In the genomic region with DNA sequence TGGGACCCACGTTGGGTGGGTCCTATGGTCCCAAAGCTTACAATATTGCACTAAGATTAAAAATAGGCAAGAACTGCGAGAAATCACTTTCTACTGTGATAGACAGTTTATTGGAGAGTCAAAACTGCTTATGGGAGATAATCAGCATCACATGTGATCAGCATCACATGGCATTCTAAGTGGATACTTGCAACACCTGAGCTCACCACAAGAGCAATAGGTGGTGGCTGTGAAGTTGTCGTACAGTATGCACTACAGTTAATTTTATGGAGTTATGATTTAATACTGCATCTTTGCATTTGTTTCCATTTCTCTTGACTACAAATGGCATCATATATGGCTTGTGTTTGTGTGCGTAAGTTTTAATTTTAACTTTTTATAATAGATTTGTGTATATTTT, we compare ENCODE assay signal across 19 cellular contexts. TPM values are rescaled to one million over a fixed set of nuclear protein-coding genes. Genes with fewer than 3 reads are reported as not detected.
DNase-seq lines count a peak whose midpoint lies in the region; ATAC-seq and TF ChIP-seq lines count a peak whose summit lies in the region.
"Had no signal": no experiment of that assay in that cellular context is flagged by ENCODE, and none has a peak within 500 bp of the region (broad histone marks: within the 10 kb centered on the region; RNA-seq: fewer than 3 reads in every experiment).

No MANE protein-coding gene starts in this region.

- H3K4me2 ChIP-seq in mesendoderm (ENCODE audit: low read length) = no peak overlapping the region

- H3K56ac ChIP-seq in mesendoderm (ENCODE audit: low read length) = no peak overlapping the region

- POLR2A ChIA-PET in activated CD4-positive, alpha-beta T cell treated with anti-CD3 and anti-CD28 coated beads for 36 hours (lab: Charles Lee) = interaction anchor here (0.6 to 0.7 kb wide), 2 partner anchors 12 to 88 kb away, joined by 3 read pairs; a partner anchor contains a TSS

- no peak overlapping the region for H3K18ac ChIP-seq in mesendoderm (ENCODE audit: low read length)

- H3K4me3 ChIP-seq in mesendoderm (ENCODE audit: low read length) (no peak overlapping the region), HAP-1 (no peak overlapping the region)
- H3K4me3 ChIP-seq: mucosa of descending colon had no signal

- peak; percentile 62 for ATAC-seq in activated CD4-positive, alpha-beta T cell treated with anti-CD3 and anti-CD28 coated beads for 36 hours
- ATAC-seq in HG03354 (IDR thresholded peaks at IDR 0.05; ENCODE audit: poor library complexity, severe bottlenecking, unreplicated experiment) (peak; percentile 46), Right ventricle myocardium superior (ENCODE audit: poor library complexity) (no peak), HG03097 (IDR thresholded peaks at IDR 0.05; ENCODE audit: low FRiP score, unreplicated experiment) (no peak)
- ATAC-seq: left lobe of liver, mucosa of descending colon had no signal

- H3K27me3 ChIP-seq in mesendoderm (ENCODE audit: insufficient read depth, low read length, poor library complexity) = no peaks in the 10 kb centered on the region
- H3K27me3 ChIP-seq in HAP-1 (ENCODE audit: low read depth) = no peaks in the 10 kb centered on the region

- no peak overlapping the region for H3K4ac ChIP-seq in mesendoderm (ENCODE audit: low read depth, low read length)

- no peaks in the 10 kb centered on the region for H3K27me3 Mint-ChIP-seq in activated CD4-positive, alpha-beta T cell treated with anti-CD3 and anti-CD28 coated beads for 36 hours

- no peak overlapping the region for H4K5ac ChIP-seq in mesendoderm (ENCODE audit: low read length)

- CTCF ChIA-PET in activated CD4-positive, alpha-beta T cell treated with anti-CD3 and anti-CD28 coated beads for 36 hours (lab: Charles Lee) = interaction anchor here (0.5 to 3.0 kb wide), 17 partner anchors 10 to 749 kb away, joined by 3 to 10 read pairs (median 4); no protein-coding TSS in a partner anchor

- no peaks in the 10 kb centered on the region for H3K9me3 ChIP-seq in HAP-1
- H3K9me3 ChIP-seq: mucosa of descending colon had no signal

- no peak overlapping the region for H3K4me3 Mint-ChIP-seq in activated CD4-positive, alpha-beta T cell treated with anti-CD3 and anti-CD28 coated beads for 36 hours
- H3K4me3 Mint-ChIP-seq: CD14-positive monocyte had no signal

- H2BK5ac ChIP-seq in mesendoderm (ENCODE audit: low read length) = no peak overlapping the region

- H3K36me3 Mint-ChIP-seq in activated CD4-positive, alpha-beta T cell treated with anti-CD3 and anti-CD28 coated beads for 36 hours (ENCODE audit: low read depth) = peaks cover 34% of the 10 kb centered on the region

- no peak overlapping the region for H2BK15ac ChIP-seq in mesendoderm (replicated peaks; ENCODE audit: low read depth)

- H3K79me1 ChIP-seq in mesendoderm (ENCODE audit: low read length) = peaks cover 9% of the 10 kb centered on the region

- no peaks in the 10 kb centered on the region for H3K79me2 ChIP-seq in mesendoderm (ENCODE audit: control insufficient read depth, insufficient read depth, low read length)

- H3K9me3 Mint-ChIP-seq in activated CD4-positive, alpha-beta T cell treated with anti-CD3 and anti-CD28 coated beads for 36 hours (ENCODE audit: low read depth) = no peaks in the 10 kb centered on the region
- H3K9me3 Mint-ChIP-seq: CD14-positive monocyte had no signal

- no CpG with 5 or more reads among the region's 4 CpGs for WGBS in mesendoderm (ENCODE audit: extremely low coverage, insufficient coverage, low lambda C conversion rate)

- intact Hi-C loops in activated CD4-positive, alpha-beta T cell treated with anti-CD3 and anti-CD28 coated beads for 36 hours (cut with DNase I, micrococcal nuclease) = no loop called here
- intact Hi-C loops in Right ventricle myocardium superior (cut with DNase I) = no loop called here

- peaks cover 2% of the 10 kb centered on the region for H3K36me3 ChIP-seq in mesendoderm (ENCODE audit: control insufficient read depth, insufficient read depth, low read length)
- peaks cover 43% of the 10 kb centered on the region for H3K36me3 ChIP-seq in HAP-1 (replicated peaks)

- no peak overlapping the region for H3K27ac Mint-ChIP-seq in activated CD4-positive, alpha-beta T cell treated with anti-CD3 and anti-CD28 coated beads for 36 hours
- H3K27ac Mint-ChIP-seq: CD14-positive monocyte had no signal

- no peak overlapping the region for H2AK5ac ChIP-seq in mesendoderm (ENCODE audit: low read length)

- H3K23ac ChIP-seq in mesendoderm (ENCODE audit: low read length) = no peak overlapping the region

- in situ Hi-C loops in HAP-1 (cut with MboI; ENCODE audit: low sequenced_read_pairs) = no loop called here

- H3K27ac ChIP-seq in VCaP (peak overlapping the region; percentile 47; the same call in 1 of the 2 replicates), mesendoderm (ENCODE audit: low read depth, low read length) (no peak overlapping the region)

- no peak overlapping the region for H3K9ac ChIP-seq in mesendoderm (ENCODE audit: low read length)

- no peak for DNase-seq in activated CD4-positive, alpha-beta T cell treated with anti-CD3 and anti-CD28 coated beads for 36 hours
- no peak for DNase-seq in activated CD4-positive, alpha-beta T cell treated with anti-CD3 and anti-CD28 coated beads, Interleukin-2, amount 50 U/mL, for 48 hours
- DNase-seq in mesendoderm (peak; percentile 13), Right ventricle myocardium superior (no peak), HAP-1 (ENCODE audit: low spot score in 2 of 2) (no peak)
- DNase-seq: activated naive CD4-positive, alpha-beta T cell treated with Interleukin-2 at 50 U/mL for 16 hours; activated T-cell treated with anti-CD3 and anti-CD28 coated beads, Interleukin-2, amount 50 U/mL, for 1 hour; central memory CD4-positive, alpha-beta T cell; DMS79; glutamatergic neuron; mucosa of descending colon; NCI-H187; NCI-H446; SW 1271 had no signal

- H2BK120ac ChIP-seq in mesendoderm (ENCODE audit: low read depth, low read length) = no peak overlapping the region

- no peak overlapping the region for H4K8ac ChIP-seq in mesendoderm (ENCODE audit: low read depth, low read length)

- peaks cover 9% of the 10 kb centered on the region for H3K4me1 Mint-ChIP-seq in activated CD4-positive, alpha-beta T cell treated with anti-CD3 and anti-CD28 coated beads for 36 hours

- no peak; the same call in 1 of the 2 replicates for TF ChIP-seq CTCF in VCaP (conservative IDR thresholded peaks at IDR 0.05)

- H3K4me1 ChIP-seq in mesendoderm (ENCODE audit: control insufficient read depth, low read depth, low read length) (no peaks in the 10 kb centered on the region), HAP-1 (peaks cover 11% of the 10 kb centered on the region)

RNA-seq across cellular contexts. Expression of a gene that starts 11.6 kb away (rescaled TPM):
- total RNA-seq in activated CD4-positive, alpha-beta T cell treated with anti-CD3 and anti-CD28 coated beads for 36 hours = 10 to 100 TPM; 15.7 to 20.5 TPM
- polyA plus RNA-seq in mesendoderm (2013, experiment 1 of 2) = 45.3 TPM
- 46.6 TPM for polyA plus RNA-seq in mesendoderm (2013, experiment 2 of 2)
- total RNA-seq in Right ventricle myocardium superior = 6.7 TPM

Comparison
In these comparisons a context has a peak if more than half of its experiments do, and no peak if none do; other contexts are left out.
1. ATAC-seq: peak in activated CD4-positive, alpha-beta T cell treated with anti-CD3 and anti-CD28 coated beads for 36 hours (single experiment) and HG03354 (single experiment); none in Right ventricle myocardium superior (single experiment) and HG03097 (single experiment).